8 cellular contexts compared by ENCODE assay signal in genomic region chr7:5527038-5527339, GRCh38. TPM values are rescaled to one million over a fixed set of nuclear protein-coding genes. Genes with fewer than 3 reads are reported as not detected.
A peak's percentile ranks its signal among the peaks of the same experiment; 100 is the strongest.
DNase-seq lines count a peak whose midpoint lies in the region; ATAC-seq and TF ChIP-seq lines count a peak whose summit lies in the region.
"Not testable (repeated sequence)": the region's sequence is repeated elsewhere in the genome, so short reads cannot be mapped to it uniquely, and the experiment has no call there.

No MANE protein-coding gene starts in this region.

- not testable (repeated sequence) for DNase-seq in AG10803 (ENCODE audit: low read depth); HFFc6; activated naive CD8-positive, alpha-beta T cell treated with anti-CD3 and anti-CD28 coated beads, Interleukin-2, amount 10 ng/mL, durations not matched to agents 7 days and 5 days; effector memory CD4-positive, alpha-beta T cell; nephron progenitor cell

- peak overlapping the region; percentile 43 for H3K27ac ChIP-seq in effector memory CD4-positive, alpha-beta T cell (ENCODE audit: insufficient read depth, low read length, poor library complexity, severe bottlenecking)
- not testable (repeated sequence) for H3K27ac ChIP-seq in iPS-20b (ENCODE audit: low read length)

- H3K9ac ChIP-seq in iPS-20b (ENCODE audit: low read depth, low read length): peak overlapping the region; percentile 100; the same call in 1 of the 2 replicates

- H3K4me3 ChIP-seq in AG10803 (ENCODE audit: low read length) (peak overlapping the region; percentile 98), iPS-20b (ENCODE audit: low read length) (peak overlapping the region; percentile 100; the same call in 1 of the 2 replicates)
- peak overlapping the region; percentile 67 for H3K4me3 ChIP-seq in effector memory CD4-positive, alpha-beta T cell (ENCODE audit: insufficient read depth, low read depth, low read length, poor library complexity, severe bottlenecking)

- H3K27me3 ChIP-seq in effector memory CD4-positive, alpha-beta T cell (replicated peaks; ENCODE audit: control insufficient read depth, insufficient read depth, low read length, poor library complexity, severe bottlenecking); iPS-20b (ENCODE audit: insufficient read depth, low read length): not testable (repeated sequence)

- not testable (repeated sequence) for H3K9me3 ChIP-seq in effector memory CD4-positive, alpha-beta T cell (ENCODE audit: control insufficient read depth, low read length); iPS-20b (ENCODE audit: insufficient read depth, low read depth, low read length)

- TF ChIP-seq CTCF in AG10803 (conservative IDR thresholded peaks at IDR 0.05; ENCODE audit: low read length); HFFc6 (IDR thresholded peaks at IDR 0.05); nephron progenitor cell (IDR thresholded peaks at IDR 0.05): not testable (repeated sequence)

- peaks cover 70% of the 10 kb centered on the region for H3K27me3 Mint-ChIP-seq in HFFc6 (ENCODE audit: insufficient read depth)
- not testable (repeated sequence) for H3K27me3 Mint-ChIP-seq in T-helper 1 cell treated with Interleukin-12 subunit alpha and Interleukin-12 subunit beta and Interleukin-4 antibody, amounts not matched to agents 30 μg/mL and 1 μg/mL, for 36 hours (ENCODE audit: low read depth); activated naive CD8-positive, alpha-beta T cell treated with anti-CD3 and anti-CD28 coated beads, Interleukin-2, amount 10 ng/mL, durations not matched to agents 7 days and 5 days; nephron progenitor cell (ENCODE audit: low read depth, poor library complexity); stimulated activated memory B cell treated with anti-CD40 and anti-IgM and Interleukin-4, amounts not matched to agents 10 μg/mL and 1 μg/mL and 100 μg/mL, for 72 hours

- H3K4me1 Mint-ChIP-seq in HFFc6 (ENCODE audit: low read depth) (peaks cover 35% of the 10 kb centered on the region), nephron progenitor cell (peaks cover 39% of the 10 kb centered on the region)
- peaks cover 41% of the 10 kb centered on the region for H3K4me1 Mint-ChIP-seq in T-helper 1 cell treated with Interleukin-12 subunit alpha and Interleukin-12 subunit beta and Interleukin-4 antibody, amounts not matched to agents 30 μg/mL and 1 μg/mL, for 36 hours (ENCODE audit: low read depth)
- H3K4me1 Mint-ChIP-seq in activated naive CD8-positive, alpha-beta T cell treated with anti-CD3 and anti-CD28 coated beads, Interleukin-2, amount 10 ng/mL, durations not matched to agents 7 days and 5 days: peaks cover 37% of the 10 kb centered on the region
- H3K4me1 Mint-ChIP-seq in stimulated activated memory B cell treated with anti-CD40 and anti-IgM and Interleukin-4, amounts not matched to agents 10 μg/mL and 1 μg/mL and 100 μg/mL, for 72 hours: peaks cover 64% of the 10 kb centered on the region

- POLR2A ChIA-PET in activated naive CD8-positive, alpha-beta T cell treated with anti-CD3 and anti-CD28 coated beads, Interleukin-2, amount 10 ng/mL, durations not matched to agents 7 days and 5 days (lab: Charles Lee): interaction anchor here (1.1 to 1.6 kb wide), 2 partner anchors 11 to 32 kb away, joined by 3 to 5 read pairs; no protein-coding TSS in a partner anchor

- H3K36me3 Mint-ChIP-seq in HFFc6 (ENCODE audit: low read depth) (peaks cover 48% of the 10 kb centered on the region), nephron progenitor cell (ENCODE audit: low read depth) (peaks cover 50% of the 10 kb centered on the region)
- peaks cover 53% of the 10 kb centered on the region for H3K36me3 Mint-ChIP-seq in T-helper 1 cell treated with Interleukin-12 subunit alpha and Interleukin-12 subunit beta and Interleukin-4 antibody, amounts not matched to agents 30 μg/mL and 1 μg/mL, for 36 hours (ENCODE audit: low read depth)
- peaks cover 47% of the 10 kb centered on the region for H3K36me3 Mint-ChIP-seq in activated naive CD8-positive, alpha-beta T cell treated with anti-CD3 and anti-CD28 coated beads, Interleukin-2, amount 10 ng/mL, durations not matched to agents 7 days and 5 days
- H3K36me3 Mint-ChIP-seq in stimulated activated memory B cell treated with anti-CD40 and anti-IgM and Interleukin-4, amounts not matched to agents 10 μg/mL and 1 μg/mL and 100 μg/mL, for 72 hours: peaks cover 51% of the 10 kb centered on the region

- H3K9me3 Mint-ChIP-seq in HFFc6: peaks cover 20% of the 10 kb centered on the region
- H3K9me3 Mint-ChIP-seq in T-helper 1 cell treated with Interleukin-12 subunit alpha and Interleukin-12 subunit beta and Interleukin-4 antibody, amounts not matched to agents 30 μg/mL and 1 μg/mL, for 36 hours; activated naive CD8-positive, alpha-beta T cell treated with anti-CD3 and anti-CD28 coated beads, Interleukin-2, amount 10 ng/mL, durations not matched to agents 7 days and 5 days; nephron progenitor cell; stimulated activated memory B cell treated with anti-CD40 and anti-IgM and Interleukin-4, amounts not matched to agents 10 μg/mL and 1 μg/mL and 100 μg/mL, for 72 hours: not testable (repeated sequence)

- H3K36me3 ChIP-seq in effector memory CD4-positive, alpha-beta T cell (ENCODE audit: control insufficient read depth, insufficient read depth, low read length): peaks cover 36% of the 10 kb centered on the region
- H3K36me3 ChIP-seq in iPS-20b (ENCODE audit: insufficient read depth, low read depth, low read length): peaks cover 64% of the 10 kb centered on the region

- H3K27ac Mint-ChIP-seq in HFFc6 (peak overlapping the region; percentile 95), nephron progenitor cell (peak overlapping the region; percentile 57)
- H3K27ac Mint-ChIP-seq in T-helper 1 cell treated with Interleukin-12 subunit alpha and Interleukin-12 subunit beta and Interleukin-4 antibody, amounts not matched to agents 30 μg/mL and 1 μg/mL, for 36 hours: peak overlapping the region; percentile 99
- peak overlapping the region; percentile 92 for H3K27ac Mint-ChIP-seq in activated naive CD8-positive, alpha-beta T cell treated with anti-CD3 and anti-CD28 coated beads, Interleukin-2, amount 10 ng/mL, durations not matched to agents 7 days and 5 days
- peak overlapping the region; percentile 88 for H3K27ac Mint-ChIP-seq in stimulated activated memory B cell treated with anti-CD40 and anti-IgM and Interleukin-4, amounts not matched to agents 10 μg/mL and 1 μg/mL and 100 μg/mL, for 72 hours

- ATAC-seq in activated naive CD8-positive, alpha-beta T cell treated with anti-CD3 and anti-CD28 coated beads, Interleukin-2, amount 10 ng/mL, durations not matched to agents 7 days and 5 days (ENCODE audit: low read depth); stimulated activated memory B cell treated with anti-CD40 and anti-IgM and Interleukin-4, amounts not matched to agents 10 μg/mL and 1 μg/mL and 100 μg/mL, for 72 hours: not testable (repeated sequence)

- H3K4me1 ChIP-seq in effector memory CD4-positive, alpha-beta T cell (ENCODE audit: control insufficient read depth, insufficient read depth, low read length, poor library complexity, severe bottlenecking): peaks cover 11% of the 10 kb centered on the region
- H3K4me1 ChIP-seq in iPS-20b (ENCODE audit: insufficient read depth, low read length): not testable (repeated sequence)

- H3K4me3 Mint-ChIP-seq in HFFc6 (peak overlapping the region; percentile 96), nephron progenitor cell (peak overlapping the region; percentile 99)
- peak overlapping the region; percentile 100 for H3K4me3 Mint-ChIP-seq in T-helper 1 cell treated with Interleukin-12 subunit alpha and Interleukin-12 subunit beta and Interleukin-4 antibody, amounts not matched to agents 30 μg/mL and 1 μg/mL, for 36 hours
- peak overlapping the region; percentile 92 for H3K4me3 Mint-ChIP-seq in activated naive CD8-positive, alpha-beta T cell treated with anti-CD3 and anti-CD28 coated beads, Interleukin-2, amount 10 ng/mL, durations not matched to agents 7 days and 5 days
- H3K4me3 Mint-ChIP-seq in stimulated activated memory B cell treated with anti-CD40 and anti-IgM and Interleukin-4, amounts not matched to agents 10 μg/mL and 1 μg/mL and 100 μg/mL, for 72 hours: peak overlapping the region; percentile 97

RNA-seq across cellular contexts. Expression of gene ACTB, which starts 3.4 kb away (rescaled TPM):
- over 10,000 TPM in 5 of 6 experiments, 1,000 to 10,000 TPM in 1; 9,852 to 14,845 (median 13,380) TPM for total RNA-seq in HFFc6 (2021; fragmentation: NEBNext Ultra II Directional; extraction: Animal tissue kit (Norgen Biotek cat#: 25700))
- 1,000 to 10,000 TPM; 8,205 to 8,750 TPM for total RNA-seq in activated naive CD8-positive, alpha-beta T cell treated with anti-CD3 and anti-CD28 coated beads, Interleukin-2, amount 10 ng/mL, durations not matched to agents 7 days and 5 days

RNA-seq across cellular contexts. Expression of gene FBXL18, which starts 13.4 kb away (rescaled TPM):
- 10 to 100 TPM; 17.9 to 24.4 (median 20.0) TPM for total RNA-seq in HFFc6 (2021; fragmentation: NEBNext Ultra II Directional; extraction: Animal tissue kit (Norgen Biotek cat#: 25700))
- total RNA-seq in activated naive CD8-positive, alpha-beta T cell treated with anti-CD3 and anti-CD28 coated beads, Interleukin-2, amount 10 ng/mL, durations not matched to agents 7 days and 5 days: 10 to 100 TPM; 11.4 to 12.0 TPM
